In the genomic region with DNA sequence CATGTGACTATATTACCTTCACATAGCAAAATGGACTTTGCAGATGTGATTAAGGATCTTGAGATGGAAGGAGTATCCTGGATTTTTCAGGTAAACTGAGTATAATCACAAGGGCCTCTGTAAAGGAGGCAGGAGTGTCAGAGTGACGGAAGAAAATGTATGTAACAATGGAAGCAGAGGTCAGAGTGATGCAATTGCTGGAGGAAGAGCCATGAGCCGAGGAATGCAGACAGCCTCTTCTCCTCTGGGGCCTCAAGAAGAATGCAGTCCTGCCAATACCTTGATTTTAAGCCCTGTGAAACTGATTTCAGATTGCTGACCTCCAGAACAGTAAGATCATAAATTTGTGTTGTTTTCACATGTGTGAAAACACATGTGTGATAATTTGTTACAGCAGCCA, we compare ENCODE assay signal across 1 cellular context.
TF ChIP-seq lines count a peak whose summit lies in the region.

No MANE protein-coding gene starts in this region.

TF ChIP-seq in K562, 482 proteins besides CTCF, POLR2A, EP300 and RAD21:
- TF ChIP-seq CEBPG (CRISPR knock-in tag; IDR thresholded peaks at IDR 0.05) (no peak), CEBPG (tag; conservative IDR thresholded peaks at IDR 0.05 in 1 of 2, IDR thresholded peaks at IDR 0.05 in 1 of 2) (0 out of 4 replicates have a peak, but pooled peaks of 1 of the 2 experiments have one; percentile 39), ZNF354B (CRISPR knock-in tag; IDR thresholded peaks at IDR 0.05) (no peak)
- TF ChIP-seq, protein P1, sequence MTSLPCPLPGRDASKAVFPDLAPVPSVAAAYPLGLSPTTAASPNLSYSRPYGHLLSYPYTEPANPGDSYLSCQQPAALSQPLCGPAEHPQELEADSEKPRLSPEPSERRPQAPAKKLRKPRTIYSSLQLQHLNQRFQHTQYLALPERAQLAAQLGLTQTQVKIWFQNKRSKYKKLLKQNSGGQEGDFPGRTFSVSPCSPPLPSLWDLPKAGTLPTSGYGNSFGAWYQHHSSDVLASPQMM (CRISPR knock-in tag; IDR thresholded peaks at IDR 0.05): no peak
